In genomic region chr10:103350175-103350521, GRCh38 we compare ENCODE assay signal across 8 cellular contexts. TPM values are rescaled to one million over a fixed set of nuclear protein-coding genes. Genes with fewer than 3 reads are reported as not detected.
A peak's percentile ranks its signal among the peaks of the same experiment; 100 is the strongest.
DNase-seq lines count a peak whose midpoint lies in the region; ATAC-seq, FAIRE-seq and TF ChIP-seq lines count a peak whose summit lies in the region.

No MANE protein-coding gene starts in this region.

- DNase-seq in activated CD4-positive, alpha-beta T cell treated with anti-CD3 and anti-CD28 coated beads for 36 hours = no peak
- no peak for DNase-seq in activated CD4-positive, alpha-beta T cell treated with anti-CD3 and anti-CD28 coated beads for 4 hours
- DNase-seq in activated naive CD8-positive, alpha-beta T cell treated with anti-CD3 and anti-CD28 coated beads for 36 hours = no peak
- DNase-seq in kidney tubule cell (ENCODE audit: low spot score) = peak; percentile 6
- DNase-seq in thoracic aorta (ENCODE audit: low spot score) = no peak
- DNase-seq in HTR-8/SVneo (ENCODE audit: insufficient read length, low spot score) = no peak
- no peak for DNase-seq in HuH-7 (ENCODE audit: low spot score)

- H3K36me3 Mint-ChIP-seq in activated CD4-positive, alpha-beta T cell treated with anti-CD3 and anti-CD28 coated beads for 36 hours (ENCODE audit: low read depth) = peaks cover 16% of the 10 kb centered on the region
- H3K36me3 Mint-ChIP-seq in activated naive CD8-positive, alpha-beta T cell treated with anti-CD3 and anti-CD28 coated beads for 36 hours = peaks cover 4% of the 10 kb centered on the region

- H3K4me1 Mint-ChIP-seq in activated CD4-positive, alpha-beta T cell treated with anti-CD3 and anti-CD28 coated beads for 36 hours = peaks cover 9% of the 10 kb centered on the region
- H3K4me1 Mint-ChIP-seq in activated naive CD8-positive, alpha-beta T cell treated with anti-CD3 and anti-CD28 coated beads for 36 hours = peaks cover 10% of the 10 kb centered on the region

- H3K27me3 Mint-ChIP-seq in activated CD4-positive, alpha-beta T cell treated with anti-CD3 and anti-CD28 coated beads for 36 hours = no peaks in the 10 kb centered on the region
- no peaks in the 10 kb centered on the region for H3K27me3 Mint-ChIP-seq in activated naive CD8-positive, alpha-beta T cell treated with anti-CD3 and anti-CD28 coated beads for 36 hours

- intact Hi-C loops in activated CD4-positive, alpha-beta T cell treated with anti-CD3 and anti-CD28 coated beads for 36 hours (cut with DNase I, micrococcal nuclease) = loop anchor here (2.0 to 5.0 kb wide), 4 partner anchors 47 to 498 kb away; partner anchors contain the start of genes ATP5MK (in 1 of the 2), BORCS7 (in 1 of the 2), CNNM2 (in 1 of the 2) and NT5C2 (in 1 of the 2)

- H3K4me3 ChIP-seq in thoracic aorta = peak overlapping the region; percentile 100

- no peaks in the 10 kb centered on the region for H3K9me3 Mint-ChIP-seq in activated CD4-positive, alpha-beta T cell treated with anti-CD3 and anti-CD28 coated beads for 36 hours (ENCODE audit: low read depth)
- H3K9me3 Mint-ChIP-seq in activated naive CD8-positive, alpha-beta T cell treated with anti-CD3 and anti-CD28 coated beads for 36 hours = no peaks in the 10 kb centered on the region

- POLR2A ChIA-PET in activated CD4-positive, alpha-beta T cell treated with anti-CD3 and anti-CD28 coated beads for 36 hours (lab: Charles Lee) = no interaction called here

- peak overlapping the region; percentile 84 to 87 for H3K27ac ChIP-seq in thoracic aorta

- CTCF ChIA-PET in activated CD4-positive, alpha-beta T cell treated with anti-CD3 and anti-CD28 coated beads for 36 hours (lab: Charles Lee) = no interaction called here

- no peaks in the 10 kb centered on the region for H3K9me3 ChIP-seq in thoracic aorta

- no peak overlapping the region for H3K27ac Mint-ChIP-seq in activated CD4-positive, alpha-beta T cell treated with anti-CD3 and anti-CD28 coated beads for 36 hours
- H3K27ac Mint-ChIP-seq in activated naive CD8-positive, alpha-beta T cell treated with anti-CD3 and anti-CD28 coated beads for 36 hours = peak overlapping the region; percentile 81

- no peaks in the 10 kb centered on the region for H3K27me3 ChIP-seq in thoracic aorta (replicated peaks; ENCODE audit: insufficient read depth)

- H3K4me1 ChIP-seq in thoracic aorta (ENCODE audit: control insufficient read depth in 1 of 2, low read depth in 2 of 2) = peaks cover 4 to 9% of the 10 kb centered on the region in 2 donors

- no peak for TF ChIP-seq CTCF in thoracic aorta (IDR thresholded peaks at IDR 0.05)

- FAIRE-seq in HTR-8/SVneo (lab: Jason Lieb, UNC) = no peak

- no peak for ATAC-seq in activated CD4-positive, alpha-beta T cell treated with anti-CD3 and anti-CD28 coated beads for 36 hours
- ATAC-seq in thoracic aorta (ENCODE audit: insufficient number of reproducible peaks, low FRiP score, low read depth) (no peak), GM21367 (IDR thresholded peaks at IDR 0.05; ENCODE audit: unreplicated experiment) (no peak)

- H3K36me3 ChIP-seq in thoracic aorta = peaks cover 10% of the 10 kb centered on the region

- H3K4me3 Mint-ChIP-seq in activated CD4-positive, alpha-beta T cell treated with anti-CD3 and anti-CD28 coated beads for 36 hours = peak overlapping the region; percentile 86
- H3K4me3 Mint-ChIP-seq in activated naive CD8-positive, alpha-beta T cell treated with anti-CD3 and anti-CD28 coated beads for 36 hours = peak overlapping the region; percentile 96

RNA-seq across cellular contexts. Expression of gene PCGF6, which starts 0.8 kb away (rescaled TPM):
- 10 to 100 TPM; 10.4 to 14.8 TPM for total RNA-seq in activated CD4-positive, alpha-beta T cell treated with anti-CD3 and anti-CD28 coated beads for 36 hours
- 10 to 100 TPM; 18.6 to 19.9 TPM for total RNA-seq in activated naive CD8-positive, alpha-beta T cell treated with anti-CD3 and anti-CD28 coated beads for 36 hours
- total RNA-seq in thoracic aorta = 10 to 100 TPM in 1 of 2 donors, 1 to 10 TPM in 1; 7.0 to 13.8 TPM

RNA-seq across cellular contexts. Expression of gene TAF5, which starts 17.6 kb away (rescaled TPM):
- 10 to 100 TPM; 11.2 to 11.4 TPM for total RNA-seq in activated CD4-positive, alpha-beta T cell treated with anti-CD3 and anti-CD28 coated beads for 36 hours
- total RNA-seq in activated naive CD8-positive, alpha-beta T cell treated with anti-CD3 and anti-CD28 coated beads for 36 hours = 10 to 100 TPM; 11.1 to 11.6 TPM
- total RNA-seq in thoracic aorta = 1 to 10 TPM; 3.7 to 5.3 TPM

RNA-seq across cellular contexts. Expression of gene ATP5MK, which starts 46.1 kb away (rescaled TPM):
- 100 to 1,000 TPM; 377 to 447 TPM for total RNA-seq in activated CD4-positive, alpha-beta T cell treated with anti-CD3 and anti-CD28 coated beads for 36 hours
- total RNA-seq in activated naive CD8-positive, alpha-beta T cell treated with anti-CD3 and anti-CD28 coated beads for 36 hours = 100 to 1,000 TPM; 451 to 452 TPM
- total RNA-seq in thoracic aorta = 100 to 1,000 TPM; 148 to 269 TPM

RNA-seq across cellular contexts. Expression of gene PDCD11, which starts 46.3 kb away (rescaled TPM):
- 10 to 100 TPM; 60.6 to 73.8 TPM for total RNA-seq in activated CD4-positive, alpha-beta T cell treated with anti-CD3 and anti-CD28 coated beads for 36 hours
- 10 to 100 TPM; 89.5 to 94.7 TPM for total RNA-seq in activated naive CD8-positive, alpha-beta T cell treated with anti-CD3 and anti-CD28 coated beads for 36 hours
- total RNA-seq in thoracic aorta = 10 to 100 TPM; 10.7 to 23.0 TPM
